15 cellular contexts compared by ENCODE assay signal in the genomic region with DNA sequence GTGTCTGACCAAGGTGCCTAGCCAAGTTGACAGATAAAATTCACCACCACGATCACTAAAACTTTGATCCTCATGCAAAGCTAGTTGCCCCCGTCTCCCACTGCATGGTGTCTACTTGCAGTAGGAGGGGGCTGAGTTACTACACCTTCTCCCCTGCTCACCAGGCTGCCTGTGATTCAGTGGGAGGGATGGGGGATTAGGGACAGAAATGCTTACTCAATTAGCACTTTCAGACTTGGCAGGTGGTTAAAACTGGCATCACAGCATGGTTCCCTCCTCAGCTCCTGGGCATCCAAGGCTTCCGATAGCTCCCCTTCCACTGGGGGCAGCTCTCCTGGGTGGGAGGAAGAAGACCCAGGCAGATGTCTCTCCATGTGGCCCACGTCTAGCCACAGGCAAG.
A peak's percentile ranks its signal among the peaks of the same experiment; 100 is the strongest.
DNase-seq lines count a peak whose midpoint lies in the region; ATAC-seq and TF ChIP-seq lines count a peak whose summit lies in the region.
"Had no signal": no experiment of that assay in that cellular context is flagged by ENCODE, and none has a peak within 500 bp of the region (broad histone marks: within the 10 kb centered on the region; RNA-seq: fewer than 3 reads in every experiment).

No MANE protein-coding gene starts in this region.

- H2AFZ ChIP-seq in IMR-90 (replicated peaks; ENCODE audit: low read length, poor library complexity) (no peak overlapping the region), PC-9 (no peak overlapping the region)

- H3K4me1 Mint-ChIP-seq in activated CD4-positive, alpha-beta T cell treated with anti-CD3 and anti-CD28 coated beads, Interleukin-2, amount 10 ng/mL, durations not matched to agents 24 days and 14 days: peaks cover 44% of the 10 kb centered on the region
- peaks cover 50% of the 10 kb centered on the region for H3K4me1 Mint-ChIP-seq in activated naive CD4-positive, alpha-beta T cell treated with anti-CD3 and anti-CD28 coated beads for 36 hours (ENCODE audit: low read depth)
- peaks cover 43 to 47% of the 10 kb centered on the region in 2 donors for H3K4me1 Mint-ChIP-seq in natural killer cell

- POLR2A ChIA-PET in IMR-90 (lab: Charles Lee; ENCODE audit: unreplicated experiment): no interaction called here
- POLR2A ChIA-PET in PC-9 (lab: Charles Lee; ENCODE audit: unreplicated experiment): no interaction called here

- no peak overlapping the region for H3K14ac ChIP-seq in IMR-90 (replicated peaks; ENCODE audit: low read depth, low read length)

- H3K56ac ChIP-seq in IMR-90 (ENCODE audit: extremely low read depth, insufficient read depth, low read length): no peak overlapping the region

- H3K36me3 ChIP-seq in IMR-90 (ENCODE audit: control insufficient read depth, insufficient read depth, low read length) (no peaks in the 10 kb centered on the region), PC-9 (ENCODE audit: low read depth) (no peaks in the 10 kb centered on the region)
- H3K36me3 ChIP-seq: sigmoid colon, stomach had no signal

- dilution Hi-C loops in IMR-90 (cut with HindIII; ENCODE audit: low sequenced_read_pairs, unreplicated experiment): no loop called here

- H3K23ac ChIP-seq in IMR-90 (ENCODE audit: low read depth, low read length): no peak overlapping the region

- no peak overlapping the region for H2BK15ac ChIP-seq in IMR-90 (ENCODE audit: low read depth, low read length)

- H3K4me1 ChIP-seq in IMR-90 (ENCODE audit: control insufficient read depth, insufficient read depth, low read length) (0 out of 2 replicates have a peak, but pooled peaks cover 2% of the 10 kb centered on the region), PC-9 (replicated peaks; ENCODE audit: insufficient read depth) (no peaks in the 10 kb centered on the region)
- H3K4me1 ChIP-seq: sigmoid colon had no signal

- peaks cover 2% of the 10 kb centered on the region for H3K36me3 Mint-ChIP-seq in activated CD4-positive, alpha-beta T cell treated with anti-CD3 and anti-CD28 coated beads, Interleukin-2, amount 10 ng/mL, durations not matched to agents 24 days and 14 days (ENCODE audit: low read depth)
- H3K36me3 Mint-ChIP-seq in activated naive CD4-positive, alpha-beta T cell treated with anti-CD3 and anti-CD28 coated beads for 36 hours (ENCODE audit: low read depth): no peaks in the 10 kb centered on the region
- H3K36me3 Mint-ChIP-seq in natural killer cell: no peaks in the 10 kb centered on the region

- no CpG with 5 or more reads among the region's 4 CpGs for WGBS in IMR-90 (ENCODE audit: extremely low coverage in 2 of 2, insufficient read length in 1 of 2), 2 experiments

- no peak overlapping the region for H2BK5ac ChIP-seq in IMR-90 (ENCODE audit: low read depth, low read length, poor library complexity, severe bottlenecking)

- H3K9me1 ChIP-seq in IMR-90 (ENCODE audit: insufficient read depth, low read length): no peaks in the 10 kb centered on the region

- H2BK20ac ChIP-seq in IMR-90 (ENCODE audit: low read depth, low read length): no peak overlapping the region; the same call in 1 of the 2 replicates

- H3K4me3 Mint-ChIP-seq in activated CD4-positive, alpha-beta T cell treated with anti-CD3 and anti-CD28 coated beads, Interleukin-2, amount 10 ng/mL, durations not matched to agents 24 days and 14 days: peak overlapping the region; percentile 69
- H3K4me3 Mint-ChIP-seq in activated naive CD4-positive, alpha-beta T cell treated with anti-CD3 and anti-CD28 coated beads for 36 hours: no peak overlapping the region
- H3K4me3 Mint-ChIP-seq in natural killer cell: no peak overlapping the region
- H3K4me3 Mint-ChIP-seq: IgD-negative memory B cell had no signal

- H3K27me3 ChIP-seq in IMR-90 (ENCODE audit: control insufficient read depth, insufficient read depth, low read length) (no peaks in the 10 kb centered on the region), PC-9 (ENCODE audit: insufficient read depth, low read depth) (no peaks in the 10 kb centered on the region)
- H3K27me3 ChIP-seq: sigmoid colon, stomach had no signal

- H3K79me2 ChIP-seq in PC-9 (ENCODE audit: low read depth): no peaks in the 10 kb centered on the region

- no peaks in the 10 kb centered on the region for H3K27me3 Mint-ChIP-seq in activated CD4-positive, alpha-beta T cell treated with anti-CD3 and anti-CD28 coated beads, Interleukin-2, amount 10 ng/mL, durations not matched to agents 24 days and 14 days
- no peaks in the 10 kb centered on the region for H3K27me3 Mint-ChIP-seq in activated naive CD4-positive, alpha-beta T cell treated with anti-CD3 and anti-CD28 coated beads for 36 hours (ENCODE audit: low read depth)
- H3K27me3 Mint-ChIP-seq in natural killer cell (ENCODE audit: low read depth in 2 of 2): peaks cover 6 to 12% of the 10 kb centered on the region in 2 donors

- no peaks in the 10 kb centered on the region for H3F3A ChIP-seq in PC-9 (ENCODE audit: insufficient read depth, low read depth)

- H3K4me2 ChIP-seq in IMR-90 (ENCODE audit: low read depth, low read length) (no peak overlapping the region), PC-9 (no peak overlapping the region)

- TF ChIP-seq CTCF in IMR-90 (conservative IDR thresholded peaks at IDR 0.05; ENCODE audit: low read depth, low read length) (no peak), natural killer cell (IDR thresholded peaks at IDR 0.05) (no peak), PC-9 (conservative IDR thresholded peaks at IDR 0.05) (no peak)

- no peaks in the 10 kb centered on the region for H3K79me1 ChIP-seq in IMR-90 (ENCODE audit: low read depth in 1 of 2, low read length in 2 of 2)

- no peak overlapping the region for H3K18ac ChIP-seq in IMR-90 (ENCODE audit: low read depth, low read length)

- no peak overlapping the region for H4K91ac ChIP-seq in IMR-90 (ENCODE audit: insufficient read depth, low read depth, low read length)

- BruUV-seq in IMR-90 (replicated peaks; lab: Mats Ljungman, UMichigan): no TSS peak
- BruUV-seq in PC-9 (replicated peaks; lab: Mats Ljungman, UMichigan): no TSS peak

- H4K5ac ChIP-seq in IMR-90 (ENCODE audit: low read depth, low read length): no peak overlapping the region

- H4K20me1 ChIP-seq in IMR-90 (ENCODE audit: insufficient read depth, low read length): no peaks in the 10 kb centered on the region
- H4K20me1 ChIP-seq in PC-9 (ENCODE audit: insufficient read depth): no peaks in the 10 kb centered on the region

- no peak overlapping the region for H2AK9ac ChIP-seq in IMR-90 (replicated peaks; ENCODE audit: low read depth, low read length, poor library complexity)

- H3K9me3 ChIP-seq in IMR-90 (ENCODE audit: control insufficient read depth, insufficient read depth, low read length) (no peaks in the 10 kb centered on the region), PC-9 (ENCODE audit: insufficient read depth, low read depth) (0 out of 2 replicates have a peak, but pooled peaks cover 3% of the 10 kb centered on the region)
- H3K9me3 ChIP-seq: sigmoid colon, stomach had no signal

- 0 out of 2 replicates have a peak overlapping the region, but pooled peaks have one; percentile 7 for H2AK5ac ChIP-seq in IMR-90 (ENCODE audit: low read depth, low read length)

- no peaks in the 10 kb centered on the region for H3K9me3 Mint-ChIP-seq in activated CD4-positive, alpha-beta T cell treated with anti-CD3 and anti-CD28 coated beads, Interleukin-2, amount 10 ng/mL, durations not matched to agents 24 days and 14 days
- H3K9me3 Mint-ChIP-seq in activated naive CD4-positive, alpha-beta T cell treated with anti-CD3 and anti-CD28 coated beads for 36 hours: peaks cover 2% of the 10 kb centered on the region
- H3K9me3 Mint-ChIP-seq in natural killer cell: no peaks in the 10 kb centered on the region

- H4K8ac ChIP-seq in IMR-90 (ENCODE audit: low read depth in 2 of 2, low read length in 2 of 2): no peak overlapping the region

- no peak overlapping the region for H3K27ac ChIP-seq in IMR-90 (ENCODE audit: insufficient read depth, low read length)
- no peak overlapping the region for H3K27ac ChIP-seq in PC-9
- H3K27ac ChIP-seq: sigmoid colon had no signal

- no peak for ATAC-seq in IMR-90 (ENCODE audit: low read depth)
- ATAC-seq in natural killer cell: no peak
- ATAC-seq in GM21717 (IDR thresholded peaks at IDR 0.05; ENCODE audit: unreplicated experiment): no peak

- H3K9me2 ChIP-seq in PC-9 (ENCODE audit: insufficient read depth): no peaks in the 10 kb centered on the region

- H3K4me3 ChIP-seq in IMR-90 (ENCODE audit: insufficient read depth, low read depth, low read length) (no peak overlapping the region), PC-9 (no peak overlapping the region)
- H3K4me3 ChIP-seq: sigmoid colon, stomach had no signal

- intact Hi-C loops in activated CD4-positive, alpha-beta T cell treated with anti-CD3 and anti-CD28 coated beads, Interleukin-2, amount 10 ng/mL, durations not matched to agents 24 days and 14 days (cut with micrococcal nuclease): loop anchor here (2.0 kb wide), 1 partner anchor 386 kb away; no protein-coding TSS in a partner anchor
- intact Hi-C loops in IMR-90 (cut with micrococcal nuclease): no loop called here
- intact Hi-C loops in activated naive CD4-positive, alpha-beta T cell treated with anti-CD3 and anti-CD28 coated beads for 36 hours (cut with micrococcal nuclease): loop anchor here (1.0 to 2.0 kb wide), 2 partner anchors 14 to 43 kb away; no protein-coding TSS in a partner anchor
- intact Hi-C loops in natural killer cell (cut with micrococcal nuclease): no loop called here
- intact Hi-C loops in PC-9 (cut with micrococcal nuclease; ENCODE audit: unreplicated experiment): no loop called here

- no peak overlapping the region for H3K9ac ChIP-seq in IMR-90 (ENCODE audit: low read depth, low read length)

- TF ChIP-seq POLR2A in IMR-90 (IDR thresholded peaks at IDR 0.05; ENCODE audit: low read depth, low read length): no peak

- CTCF ChIA-PET in IMR-90 (lab: Yijun Ruan, JAX): no interaction called here
- CTCF ChIA-PET in activated naive CD4-positive, alpha-beta T cell treated with anti-CD3 and anti-CD28 coated beads for 36 hours (lab: Charles Lee): interaction anchor here (0.6 kb wide), 1 partner anchor 20 kb away, joined by 5 read pairs; no protein-coding TSS in a partner anchor
- CTCF ChIA-PET in PC-9 (lab: Charles Lee): no interaction called here

- peak; percentile 56 for DNase-seq in activated CD4-positive, alpha-beta T cell treated with anti-CD3 and anti-CD28 coated beads, Interleukin-2, amount 10 ng/mL, durations not matched to agents 24 days and 14 days
- no peak for DNase-seq in activated CD4-positive, alpha-beta T cell treated with anti-CD3 and anti-CD28 coated beads for 1 hour
- DNase-seq in IMR-90 (no peak), natural killer cell (no peak), PC-9 (no peak), EL (no peak)
- peak; percentile 45 for DNase-seq in activated naive CD4-positive, alpha-beta T cell treated with anti-CD3 and anti-CD28 coated beads for 36 hours
- DNase-seq: midbrain, MV-4-11, occipital lobe, SHP77, sigmoid colon, stomach had no signal

- in situ Hi-C loops in IMR-90 (cut with MboI; ENCODE audit: low sequenced_read_pairs): no loop called here

- no peak for TF ChIP-seq RAD21 in IMR-90 (IDR thresholded peaks at IDR 0.05; ENCODE audit: low read length)

- peak overlapping the region; percentile 84 for H3K27ac Mint-ChIP-seq in activated CD4-positive, alpha-beta T cell treated with anti-CD3 and anti-CD28 coated beads, Interleukin-2, amount 10 ng/mL, durations not matched to agents 24 days and 14 days
- no peak overlapping the region for H3K27ac Mint-ChIP-seq in activated naive CD4-positive, alpha-beta T cell treated with anti-CD3 and anti-CD28 coated beads for 36 hours
- H3K27ac Mint-ChIP-seq in natural killer cell: peak overlapping the region; percentile 78 to 83
- H3K27ac Mint-ChIP-seq: IgD-negative memory B cell had no signal

- no peak overlapping the region for H2BK120ac ChIP-seq in IMR-90 (ENCODE audit: low read depth, low read length)

- H3K4ac ChIP-seq in IMR-90 (ENCODE audit: low read depth, low read length): no peak overlapping the region

Comparison
In these comparisons a context has a peak if more than half of its experiments do, and no peak if none do; other contexts are left out.
1. DNase-seq: peak in activated CD4-positive, alpha-beta T cell treated with anti-CD3 and anti-CD28 coated beads, Interleukin-2, amount 10 ng/mL, durations not matched to agents 24 days and 14 days (single experiment) and activated naive CD4-positive, alpha-beta T cell treated with anti-CD3 and anti-CD28 coated beads for 36 hours (single experiment); none in activated CD4-positive, alpha-beta T cell treated with anti-CD3 and anti-CD28 coated beads for 1 hour (single experiment), IMR-90 (single experiment), natural killer cell (single experiment), PC-9 (0 of 2) and EL (single experiment).
2. intact Hi-C loops: an anchor here in activated CD4-positive, alpha-beta T cell treated with anti-CD3 and anti-CD28 coated beads, Interleukin-2, amount 10 ng/mL, durations not matched to agents 24 days and 14 days (2.0 kb wide) and activated naive CD4-positive, alpha-beta T cell treated with anti-CD3 and anti-CD28 coated beads for 36 hours (1.0 to 2.0 kb wide); none called in IMR-90, natural killer cell and PC-9.